ENCODE assay signal across 17 cellular contexts in the genomic region with DNA sequence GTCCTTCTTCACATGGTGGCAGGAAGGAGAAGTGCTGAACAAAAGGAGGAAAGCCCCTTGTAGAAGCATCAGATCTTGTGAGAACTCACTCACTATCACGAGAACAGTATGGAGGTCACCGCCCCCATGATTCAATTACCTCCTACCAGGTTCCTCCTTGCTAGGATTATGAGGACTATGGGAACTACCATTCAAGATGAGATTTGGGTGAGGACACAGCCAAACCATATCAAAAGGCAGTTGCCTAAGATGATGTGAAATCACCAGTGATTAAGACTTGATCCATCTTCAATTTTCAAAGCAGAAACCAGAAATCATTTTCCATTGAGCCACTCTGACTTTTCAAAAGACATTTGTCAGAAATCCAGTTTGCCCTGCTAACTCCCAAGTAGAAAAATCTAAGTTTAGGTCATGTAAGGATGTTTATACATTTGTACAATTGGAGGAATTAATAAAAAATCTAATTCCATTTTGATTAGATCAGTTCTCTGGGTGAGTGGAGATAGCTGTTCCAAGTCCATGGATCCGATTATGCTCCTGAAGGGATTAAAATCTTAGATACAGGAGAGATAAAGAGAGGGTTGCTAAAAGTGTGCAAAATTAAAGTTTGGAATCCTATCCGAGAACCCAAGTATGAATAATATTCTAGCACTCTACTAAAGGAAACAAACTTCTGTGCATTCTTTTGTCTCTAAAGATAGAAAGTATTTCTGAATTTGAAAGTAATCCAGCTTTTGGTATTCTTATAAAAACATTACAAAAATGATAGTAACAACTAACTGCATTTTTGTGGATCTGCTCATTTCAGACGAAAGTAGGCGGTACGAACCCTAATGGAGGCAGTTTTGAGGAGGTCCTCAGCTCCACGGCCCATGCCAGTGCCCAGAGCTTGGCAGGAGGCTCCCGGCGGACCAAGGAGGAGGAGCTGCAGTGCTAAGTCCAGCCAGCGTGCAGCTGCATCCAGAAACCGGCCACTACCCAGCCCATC. TPM values are rescaled to one million over a fixed set of nuclear protein-coding genes. Genes with fewer than 3 reads are reported as not detected.
A peak's percentile ranks its signal among the peaks of the same experiment; 100 is the strongest.
DNase-seq lines count a peak whose midpoint lies in the region; ATAC-seq, FAIRE-seq and TF ChIP-seq lines count a peak whose summit lies in the region.
"Had no signal": no experiment of that assay in that cellular context is flagged by ENCODE, and none has a peak within 500 bp of the region (broad histone marks: within the 10 kb centered on the region; RNA-seq: fewer than 3 reads in every experiment).

No MANE protein-coding gene starts in this region.

- ATAC-seq in K562 = no peak
- ATAC-seq: stimulated activated memory B cell treated with anti-CD40 and anti-IgM and Interleukin-4, amounts not matched to agents 10 μg/mL and 1 μg/mL and 100 μg/mL, for 72 hours had no signal

- no peak overlapping the region for H2AFZ ChIP-seq in K562 (ENCODE audit: low read depth, low read length)

- DNase-seq in AG08396 (ENCODE audit: low spot score) (peak; percentile 73), HS-27A (ENCODE audit: low read depth) (peak; percentile 75), K562 (ENCODE audit: extremely low read depth in 1 of 4, low spot score in 3 of 4) (no peak), SHP77 (lab: John Stamatoyannopoulos, UW) (no peak), DMS79 treated with DMSO at 0.1 percent for 48 hours (lab: John Stamatoyannopoulos, UW) (no peak), superior temporal gyrus (ENCODE audit: extremely low spot score) (no peak), GM12892 (ENCODE audit: insufficient read length) (no peak)
- DNase-seq: activated CD4-positive, alpha-beta memory T cell treated with anti-CD3 and anti-CD28 coated beads for 36 hours; activated effector memory CD4-positive, alpha-beta T cell treated with Interleukin-2 at 50 U/mL for 16 hours; NCI-H1092 treated with DMSO at 0.1 percent for 48 hours; NCI-H446 treated with DMSO at 0.1 percent for 48 hours; Peyer's patch; stimulated activated CD4-positive, alpha-beta T cell treated with anti-CD3 and anti-CD28 coated beads, Interleukin-4, amount 100 ng/mL, for 1 hour had no signal

- no TSS peak for BruUV-seq in K562 (replicated peaks; lab: Mats Ljungman, UMichigan)

- H3K9ac ChIP-seq in K562 (ENCODE audit: insufficient read depth in 1 of 2, low read depth in 2 of 2, low read length in 2 of 2) = no peak overlapping the region

- no peak for TF ChIP-seq CTCF in K562 (IDR thresholded peaks at IDR 0.05 in 2 of 3, conservative IDR thresholded peaks at IDR 0.05 in 1 of 3; ENCODE audit: insufficient read depth in 2 of 3, low read depth in 1 of 3, low read length in 3 of 3)

- WGBS in K562 (ENCODE audit: insufficient coverage, low coverage, missing lambda C conversion rate) = 79% methylated on average over 12 of the region's 12 CpGs

- H3K27me3 ChIP-seq in K562 (ENCODE audit: control insufficient read depth in 2 of 2, insufficient read depth in 2 of 2, low read length in 2 of 2) (no peaks in the 10 kb centered on the region), layer of hippocampus (ENCODE audit: control insufficient read depth, insufficient read depth, low read length) (no peaks in the 10 kb centered on the region)
- H3K27me3 ChIP-seq: cardiac muscle cell, Peyer's patch had no signal

- no peaks in the 10 kb centered on the region for H3K9me3 ChIP-seq in K562 (replicated peaks; ENCODE audit: control insufficient read depth, insufficient read depth, low read depth, low read length)
- H3K9me3 ChIP-seq: Peyer's patch had no signal

- H3K4me1 ChIP-seq in K562 (replicated peaks in 1 of 2; ENCODE audit: control insufficient read depth in 2 of 2, insufficient read depth in 2 of 2, low read length in 2 of 2) = no peaks in the 10 kb centered on the region
- H3K4me1 ChIP-seq: Peyer's patch had no signal

- no peak for TF ChIP-seq RAD21 in K562 (CRISPR knock-in tag; conservative IDR thresholded peaks at IDR 0.05 in 1 of 2, IDR thresholded peaks at IDR 0.05 in 1 of 2)

- in situ Hi-C loops in K562 (cut with MboI) = no loop called here

- no peak for TF ChIP-seq POLR2A in K562 (conservative IDR thresholded peaks at IDR 0.05)
- TF ChIP-seq POLR2A in GM12892 (IDR thresholded peaks at IDR 0.05; ENCODE audit: low read depth, low read length) = no peak

- intact Hi-C loops in K562 (cut with micrococcal nuclease) = loop anchor here (10.0 kb wide), 1 partner anchor 108 kb away; a partner anchor contains a TSS

- no peak for FAIRE-seq in K562 (lab: Jason Lieb, UNC)
- FAIRE-seq in GM12892 (lab: Jason Lieb, UNC) = no peak
- FAIRE-seq: G401.6 had no signal

- H3K4me3 ChIP-seq in K562 = no peak overlapping the region
- H3K4me3 ChIP-seq: cardiac muscle cell, Peyer's patch had no signal

- no peak for TF ChIP-seq EP300 in K562 (IDR thresholded peaks at IDR 0.05; ENCODE audit: low read length)

- no peak overlapping the region for H3K27ac ChIP-seq in K562 (ENCODE audit: extremely low read depth, low read depth, low read length)
- H3K27ac ChIP-seq in layer of hippocampus (ENCODE audit: low read depth, low read length) = peak overlapping the region; percentile 25
- H3K27ac ChIP-seq: cardiac muscle cell, Peyer's patch had no signal

- H3K36me3 ChIP-seq in K562 (ENCODE audit: control insufficient read depth, insufficient read depth, low read length) = peaks cover 13% of the 10 kb centered on the region; the same call in 2 of the 3 replicates
- H3K36me3 ChIP-seq: cardiac muscle cell, Peyer's patch had no signal

- no peaks in the 10 kb centered on the region for H3K9me1 ChIP-seq in K562 (ENCODE audit: control insufficient read depth, insufficient read depth, low read length)

- no peak overlapping the region for H3K4me2 ChIP-seq in K562 (ENCODE audit: insufficient read depth, low read length)

- no peaks in the 10 kb centered on the region for H4K20me1 ChIP-seq in K562 (replicated peaks; ENCODE audit: control insufficient read depth, insufficient read depth, low read length)

- CTCF ChIA-PET in K562 (lab: Yijun Ruan, JAX; ENCODE audit: low intra/inter-chr PET ratio) = no interaction called here

- POLR2A ChIA-PET in K562 (lab: Yijun Ruan, JAX) = interaction anchor here (0.8 kb wide), 1 partner anchor 9 kb away, joined by 3 read pairs; no protein-coding TSS in a partner anchor

- no peaks in the 10 kb centered on the region for H3K79me2 ChIP-seq in K562 (ENCODE audit: control insufficient read depth, insufficient read depth, low read length)

TF ChIP-seq in K562, 482 proteins besides CTCF, POLR2A, EP300 and RAD21:
- TF ChIP-seq PRPF4 (IDR thresholded peaks at IDR 0.05; ENCODE audit: insufficient read depth, low read depth, low read length, poor library complexity, severe bottlenecking) (no peak), MYNN (IDR thresholded peaks at IDR 0.05) (no peak), MYNN (CRISPR knock-in tag; IDR thresholded peaks at IDR 0.05) (no peak)
- TF ChIP-seq, protein P1, sequence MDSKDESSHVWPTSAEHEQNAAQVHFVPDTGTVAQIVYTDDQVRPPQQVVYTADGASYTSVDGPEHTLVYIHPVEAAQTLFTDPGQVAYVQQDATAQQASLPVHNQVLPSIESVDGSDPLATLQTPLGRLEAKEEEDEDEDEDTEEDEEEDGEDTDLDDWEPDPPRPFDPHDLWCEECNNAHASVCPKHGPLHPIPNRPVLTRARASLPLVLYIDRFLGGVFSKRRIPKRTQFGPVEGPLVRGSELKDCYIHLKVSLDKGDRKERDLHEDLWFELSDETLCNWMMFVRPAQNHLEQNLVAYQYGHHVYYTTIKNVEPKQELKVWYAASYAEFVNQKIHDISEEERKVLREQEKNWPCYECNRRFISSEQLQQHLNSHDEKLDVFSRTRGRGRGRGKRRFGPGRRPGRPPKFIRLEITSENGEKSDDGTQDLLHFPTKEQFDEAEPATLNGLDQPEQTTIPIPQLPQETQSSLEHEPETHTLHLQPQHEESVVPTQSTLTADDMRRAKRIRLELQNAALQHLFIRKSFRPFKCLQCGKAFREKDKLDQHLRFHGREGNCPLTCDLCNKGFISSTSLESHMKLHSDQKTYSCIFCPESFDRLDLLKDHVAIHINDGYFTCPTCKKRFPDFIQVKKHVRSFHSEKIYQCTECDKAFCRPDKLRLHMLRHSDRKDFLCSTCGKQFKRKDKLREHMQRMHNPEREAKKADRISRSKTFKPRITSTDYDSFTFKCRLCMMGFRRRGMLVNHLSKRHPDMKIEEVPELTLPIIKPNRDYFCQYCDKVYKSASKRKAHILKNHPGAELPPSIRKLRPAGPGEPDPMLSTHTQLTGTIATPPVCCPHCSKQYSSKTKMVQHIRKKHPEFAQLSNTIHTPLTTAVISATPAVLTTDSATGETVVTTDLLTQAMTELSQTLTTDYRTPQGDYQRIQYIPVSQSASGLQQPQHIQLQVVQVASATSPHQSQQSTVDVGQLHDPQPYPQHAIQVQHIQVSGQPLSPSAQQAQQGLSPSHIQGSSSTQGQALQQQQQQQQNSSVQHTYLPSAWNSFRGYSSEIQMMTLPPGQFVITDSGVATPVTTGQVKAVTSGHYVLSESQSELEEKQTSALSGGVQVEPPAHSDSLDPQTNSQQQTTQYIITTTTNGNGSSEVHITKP (IDR thresholded peaks at IDR 0.05; ENCODE audit: partially characterized antibody) = peak; percentile 92

RNA-seq across cellular contexts. Expression of a gene that starts 39.4 kb away (rescaled TPM):
- total RNA-seq in K562 (2011; cell fraction: chromatin; rRNA removed; ENCODE audit: low replicate concordance) = 73.9 and 153 TPM in 2 replicates
- 49.4 and 70.0 TPM in 2 replicates for total RNA-seq in K562 (2011; cell fraction: nucleolus; rRNA removed)
- 113 and 160 TPM in 2 replicates for total RNA-seq in K562 (2011; cell fraction: nucleoplasm; rRNA removed)
- total RNA-seq in K562 (2014; rRNA removed) (257 and 288 TPM in 2 replicates), K562 (2014; rRNA removed; fragmentation: Illumina TruSeq; extraction: Trizol) (291 and 320 TPM in 2 replicates), K562 (2015; rRNA removed; fragmentation: Illumina TruSeq; extraction: Trizol) (212 and 219 TPM in 2 replicates), K562 (2021) (193 and 194 TPM in 2 replicates)
- polyA plus RNA-seq in K562 (2011; rRNA removed) (307 and 436 TPM in 2 replicates), K562 (2014; fragmentation: Illumina TruSeq; extraction: Trizol) (284 and 294 TPM in 2 replicates), K562 (2014; fragmentation: Nextera tagmentation; extraction: Ambion mirVana) (100 to 1,000 TPM; 587 to 632 TPM), K562 (2014; rRNA removed) (368 and 418 TPM in 2 replicates)
- 294 and 307 TPM in 2 replicates for polyA plus RNA-seq in K562 (2011; cell fraction: cytosol; rRNA removed)
- 134 and 184 TPM in 2 replicates for polyA plus RNA-seq in K562 (2011; cell fraction: nucleus; rRNA removed)
- 183 and 267 TPM in 2 replicates for polyA plus RNA-seq in K562 (2012)
- 185 and 206 TPM in 2 replicates for polyA minus RNA-seq in K562 (2011; rRNA and poly(A)+ RNA removed)
- polyA minus RNA-seq in K562 (2011; cell fraction: cytosol; rRNA and poly(A)+ RNA removed) = 56.4 and 57.5 TPM in 2 replicates
- polyA minus RNA-seq in K562 (2011; cell fraction: nucleus; rRNA and poly(A)+ RNA removed) = 77.5 and 119 TPM in 2 replicates
- polyA plus RNA-seq in GM12892 (2012; ENCODE audit: missing spikeins) = 91.3 TPM

Comparison
In these comparisons a context has a peak if more than half of its experiments do, and no peak if none do; other contexts are left out.
1. DNase-seq: peak in AG08396 (single experiment) and HS-27A (single experiment); none in K562 (0 of 4), SHP77 (0 of 2), DMS79 treated with DMSO at 0.1 percent for 48 hours (single experiment), superior temporal gyrus (single experiment) and GM12892 (single experiment).